In the genomic region with DNA sequence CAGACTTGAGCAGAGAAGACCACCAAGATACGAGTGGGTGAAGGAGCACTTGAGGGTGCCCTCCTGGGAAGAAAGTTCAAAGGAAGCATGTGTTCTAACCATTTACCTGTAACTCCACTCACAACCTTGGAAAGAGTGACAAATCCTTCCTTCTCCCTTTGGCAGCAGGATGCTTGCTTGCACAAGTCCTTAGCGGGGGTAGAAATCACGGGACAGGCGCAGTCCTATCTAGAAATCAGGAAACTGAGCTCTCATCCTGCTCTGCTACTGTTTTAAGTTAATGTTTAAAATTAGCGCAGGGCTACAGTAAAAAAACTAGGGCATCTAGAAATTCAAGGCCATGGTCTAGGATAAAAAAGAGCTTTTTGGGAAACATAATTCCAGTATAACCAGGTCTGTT, we compare ENCODE assay signal across 30 cellular contexts.
"Had no signal": no experiment of that assay in that cellular context is flagged by ENCODE, and none has a peak within 500 bp of the region (broad histone marks: within the 10 kb centered on the region; RNA-seq: fewer than 3 reads in every experiment).

No MANE protein-coding gene starts in this region.

- H3K27me3 ChIP-seq: colonic mucosa, esophagus squamous epithelium, heart right ventricle, neural progenitor cell, spleen, testis, tibial artery, upper lobe of left lung, uterus had no signal

- H3K36me3 ChIP-seq: colonic mucosa, esophagus squamous epithelium, heart right ventricle, neural progenitor cell, spleen, tibial artery, upper lobe of left lung, uterus had no signal

- H3K4me2 ChIP-seq: neural progenitor cell had no signal

- DNase-seq: colonic mucosa; effector CD8-positive, alpha-beta T cell; endodermal cell; esophagus squamous epithelium; foreskin melanocyte; glutamatergic neuron; heart right ventricle; hypothalamus; immature natural killer cell; islet precursor cell; kidney glomerular epithelial cell; left colon; left ventricle myocardium superior; mesendoderm; midbrain; naive thymus-derived CD4-positive, alpha-beta T cell; psoas muscle; right cardiac atrium; spleen; stimulated activated CD4-positive, alpha-beta T cell treated with anti-CD3 and anti-CD28 coated beads, Interleukin-4, amount 100 ng/mL, for 4 hours; stimulated activated naive CD8-positive, alpha-beta T cell treated with anti-CD3 and anti-CD28 coated beads, Interleukin-15, Interleukin-2, amounts not matched to agents 100 U/mL and 50 U/mL, for 24 hours; substantia nigra; testis; tibial artery; upper lobe of left lung; uterus had no signal

- H3K27ac ChIP-seq: colonic mucosa, esophagus squamous epithelium, neural progenitor cell, psoas muscle, skin epidermis, spleen, testis, tibial artery, upper lobe of left lung, uterus had no signal

- H3K9me3 ChIP-seq: colonic mucosa, esophagus squamous epithelium, heart right ventricle, psoas muscle, spleen, testis, tibial artery, upper lobe of left lung, uterus had no signal

- H3K4me3 ChIP-seq: colonic mucosa, esophagus squamous epithelium, heart right ventricle, lung, neural progenitor cell, psoas muscle, skin epidermis, spleen, testis, tibial artery, upper lobe of left lung, uterus had no signal

- H3K9ac ChIP-seq: neural progenitor cell had no signal

- H3K4me1 ChIP-seq: colonic mucosa, neural progenitor cell, tibial artery had no signal

- H2AFZ ChIP-seq: neural progenitor cell had no signal

- ATAC-seq: left colon; left ventricle myocardium superior; naive thymus-derived CD4-positive, alpha-beta T cell; psoas muscle; right cardiac atrium; stimulated activated memory B cell treated with anti-CD40 and anti-IgM and Interleukin-4, amounts not matched to agents 10 μg/mL and 1 μg/mL and 100 μg/mL, for 72 hours; stimulated activated naive CD8-positive, alpha-beta T cell treated with anti-CD3 and anti-CD28 coated beads, Interleukin-15, Interleukin-2, amounts not matched to agents 100 U/mL and 50 U/mL, for 24 hours had no signal
